10 cellular contexts compared by ENCODE assay signal in the genomic region with DNA sequence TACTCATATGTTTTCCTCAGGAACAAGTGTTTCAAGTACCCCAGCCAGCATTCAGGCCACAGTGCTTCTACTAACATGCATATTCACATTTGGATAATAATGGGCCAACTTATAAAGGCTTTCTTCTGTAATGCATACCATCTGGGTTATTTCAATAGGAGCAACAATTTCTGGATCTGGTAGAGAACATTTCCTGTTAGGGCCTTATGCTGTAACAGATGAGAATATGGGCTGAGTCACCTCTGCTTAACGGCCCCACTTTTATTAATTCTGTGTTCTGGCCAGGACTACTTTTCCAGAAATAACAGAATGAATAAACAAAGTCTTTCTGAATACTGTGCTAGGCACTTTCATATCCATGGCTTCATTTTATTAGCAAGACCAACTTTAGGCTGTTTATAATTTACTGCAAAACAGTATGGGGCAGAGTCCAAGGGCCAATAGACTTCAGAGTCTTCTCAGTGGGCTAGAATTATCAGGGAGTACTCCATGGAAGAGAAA. TPM values are rescaled to one million over a fixed set of nuclear protein-coding genes. Genes with fewer than 3 reads are reported as not detected.
DNase-seq lines count a peak whose midpoint lies in the region; ATAC-seq and TF ChIP-seq lines count a peak whose summit lies in the region.
"Had no signal": no experiment of that assay in that cellular context is flagged by ENCODE, and none has a peak within 500 bp of the region (broad histone marks: within the 10 kb centered on the region; RNA-seq: fewer than 3 reads in every experiment).

No MANE protein-coding gene starts in this region.

- H3K4me1 Mint-ChIP-seq in HFFc6 (ENCODE audit: low read depth), result peaks cover 70% of the 10 kb centered on the region
- peaks cover 11% of the 10 kb centered on the region for H3K4me1 Mint-ChIP-seq in stimulated activated naive CD8-positive, alpha-beta T cell treated with anti-CD3 and anti-CD28 coated beads, Interleukin-15, amount 100 ng/mL, for 72 hours

- peak; percentile 83 for ATAC-seq in left ventricle myocardium superior
- ATAC-seq in stimulated activated naive CD8-positive, alpha-beta T cell treated with anti-CD3 and anti-CD28 coated beads, Interleukin-15, amount 100 ng/mL, for 72 hours, result no peak
- ATAC-seq in GM18867 (IDR thresholded peaks at IDR 0.05; ENCODE audit: unreplicated experiment), result no peak
- ATAC-seq: stimulated activated naive CD8-positive, alpha-beta T cell treated with anti-CD3 and anti-CD28 coated beads, Interleukin-15, Interleukin-2, amounts not matched to agents 100 U/mL and 50 U/mL, for 24 hours had no signal

- H3K36me3 ChIP-seq in ascending aorta (no peaks in the 10 kb centered on the region), thyroid gland (no peaks in the 10 kb centered on the region), spleen (no peaks in the 10 kb centered on the region)

- H3K27ac Mint-ChIP-seq in HFFc6, result peak overlapping the region; percentile 93
- H3K27ac Mint-ChIP-seq in stimulated activated naive CD8-positive, alpha-beta T cell treated with anti-CD3 and anti-CD28 coated beads, Interleukin-15, amount 100 ng/mL, for 72 hours, result no peak overlapping the region

- H3K9me3 ChIP-seq in ascending aorta (no peaks in the 10 kb centered on the region), thyroid gland (no peaks in the 10 kb centered on the region), spleen (no peaks in the 10 kb centered on the region)

- H3K4me1 ChIP-seq in ascending aorta (peaks cover 11 to 26% of the 10 kb centered on the region in 2 donors), thyroid gland (peaks cover 12 to 14% of the 10 kb centered on the region in 2 donors), spleen (peaks cover 0 to 15% (median 6%) of the 10 kb centered on the region in 6 donors)

- H3K27ac ChIP-seq in ascending aorta, result peak overlapping the region; percentile 73 to 85
- peak overlapping the region; percentile 34 to 61 (median 58) for H3K27ac ChIP-seq in thyroid gland
- H3K27ac ChIP-seq in spleen, result peak overlapping the region in 2 of 8 donors; percentile 10 to 24

- TF ChIP-seq CTCF in HFFc6 (IDR thresholded peaks at IDR 0.05) (no peak), ascending aorta (IDR thresholded peaks at IDR 0.05) (no peak), thyroid gland (IDR thresholded peaks at IDR 0.05) (no peak), spleen (IDR thresholded peaks at IDR 0.05 in 8 of 11, conservative IDR thresholded peaks at IDR 0.05 in 3 of 11) (no peak)

- no peak for TF ChIP-seq POLR2A in thyroid gland (IDR thresholded peaks at IDR 0.05)
- TF ChIP-seq POLR2A in spleen (IDR thresholded peaks at IDR 0.05), result no peak

- H3K4me3 ChIP-seq in ascending aorta (peak overlapping the region in 1 of 2 donors; percentile 17), thyroid gland (replicated peaks in 1 of 3) (no peak overlapping the region), spleen (no peak overlapping the region)

- intact Hi-C loops in ascending aorta (cut with DNase I) (loop anchor here (1.0 to 5.0 kb wide), 2 partner anchors 8 to 701 kb away; partner anchors contain the start of genes SSX2IP and TTLL7), left ventricle myocardium superior (cut with micrococcal nuclease) (no loop called here), thyroid gland (cut with DNase I) (no loop called here), spleen (cut with DNase I; ENCODE audit: low total_unique reads) (no loop called here)

- H3K27me3 Mint-ChIP-seq in HFFc6 (ENCODE audit: insufficient read depth), result no peaks in the 10 kb centered on the region; the same call in 1 of the 2 replicates
- H3K27me3 Mint-ChIP-seq in stimulated activated naive CD8-positive, alpha-beta T cell treated with anti-CD3 and anti-CD28 coated beads, Interleukin-15, amount 100 ng/mL, for 72 hours, result peaks cover 13% of the 10 kb centered on the region

- peak; percentile 84 for DNase-seq in HFFc6
- DNase-seq in ascending aorta (ENCODE audit: low spot score in 2 of 2), result no peak
- DNase-seq in left ventricle myocardium superior, result no peak
- DNase-seq in thyroid gland, result no peak
- DNase-seq in NCI-H345 treated with DMSO at 0.1 percent for 48 hours (lab: John Stamatoyannopoulos, UW; ENCODE audit: unreplicated experiment), result no peak
- no peak for DNase-seq in spleen
- no peak for DNase-seq in stimulated activated naive CD8-positive, alpha-beta T cell treated with anti-CD3 and anti-CD28 coated beads, Interleukin-15, amount 100 ng/mL, for 72 hours
- DNase-seq: NCI-H1930; stimulated activated naive CD8-positive, alpha-beta T cell treated with anti-CD3 and anti-CD28 coated beads, Interleukin-15, Interleukin-2, amounts not matched to agents 100 U/mL and 50 U/mL, for 24 hours had no signal

- H3K27me3 ChIP-seq in ascending aorta (no peaks in the 10 kb centered on the region), thyroid gland (no peaks in the 10 kb centered on the region), spleen (replicated peaks in 1 of 7) (peaks cover 0 to 6% (median 0%) of the 10 kb centered on the region in 7 donors)

- peaks cover 9% of the 10 kb centered on the region for H3K36me3 Mint-ChIP-seq in HFFc6 (ENCODE audit: low read depth)

- H3K9me3 Mint-ChIP-seq in HFFc6, result peaks cover 6% of the 10 kb centered on the region
- no peaks in the 10 kb centered on the region for H3K9me3 Mint-ChIP-seq in stimulated activated naive CD8-positive, alpha-beta T cell treated with anti-CD3 and anti-CD28 coated beads, Interleukin-15, amount 100 ng/mL, for 72 hours

- peak overlapping the region; percentile 81 for H3K4me3 Mint-ChIP-seq in HFFc6
- no peak overlapping the region for H3K4me3 Mint-ChIP-seq in stimulated activated naive CD8-positive, alpha-beta T cell treated with anti-CD3 and anti-CD28 coated beads, Interleukin-15, amount 100 ng/mL, for 72 hours

- 0 to 4% methylated on average over 1 of the region's 1 CpG for WGBS in thyroid gland, 2 donors
- WGBS in spleen, 5 donors, result 21 to 41% (median 26%) methylated on average over 1 of the region's 1 CpG

RNA-seq across cellular contexts. Expression of gene SSX2IP, which starts 7.9 kb away (rescaled TPM):
- 100 to 1,000 TPM in 4 of 6 experiments, 10 to 100 TPM in 2; 78.3 to 128 (median 121) TPM for total RNA-seq in HFFc6 (2021; fragmentation: NEBNext Ultra II Directional; extraction: Animal tissue kit (Norgen Biotek cat#: 25700))
- total RNA-seq in ascending aorta (2.3 TPM), left ventricle myocardium superior (16.5 TPM), thyroid gland (10 to 100 TPM in 1 of 4 donors, 1 to 10 TPM in 3; 9.0 to 11.4 (median 9.5) TPM), spleen (10 to 100 TPM in 3 of 7 donors, 1 to 10 TPM in 4; 8.0 to 14.2 (median 9.5) TPM)
- 1 to 10 TPM; 2.8 to 4.1 (median 3.8) TPM for polyA plus RNA-seq in spleen
